In genomic region chr11:120235024-120235628, GRCh38 we compare ENCODE assay signal across 8 cellular contexts. TPM values are rescaled to one million over a fixed set of nuclear protein-coding genes. Genes with fewer than 3 reads are reported as not detected.
A peak's percentile ranks its signal among the peaks of the same experiment; 100 is the strongest.
DNase-seq lines count a peak whose midpoint lies in the region; ATAC-seq and TF ChIP-seq lines count a peak whose summit lies in the region.

No MANE protein-coding gene starts in this region.

- H3K27me3 ChIP-seq in PC-3 (ENCODE audit: low read length), result peaks cover 15% of the 10 kb centered on the region

- H3K9me3 ChIP-seq in PC-3 (ENCODE audit: low read length), result no peaks in the 10 kb centered on the region

- CTCF ChIA-PET in PC-3 (lab: Charles Lee), result interaction anchor here (0.9 to 4.6 kb wide), 3 partner anchors 64 to 68 kb away, joined by 3 to 50 read pairs (median 5); no protein-coding TSS in a partner anchor

- no TSS peak for BruUV-seq in PC-3 (replicated peaks; lab: Mats Ljungman, UMichigan)

- H3K4me1 ChIP-seq in PC-3 (ENCODE audit: insufficient read depth, low read length), result peaks cover 5% of the 10 kb centered on the region; the same call in 1 of the 2 replicates

- no peak overlapping the region for H3K27ac ChIP-seq in PC-3 (ENCODE audit: low read length)

- POLR2A ChIA-PET in PC-3 (lab: Charles Lee; ENCODE audit: unreplicated experiment), result no interaction called here

- H3K4me3 ChIP-seq in PC-3 (ENCODE audit: low read length), result no peak overlapping the region

- no peak overlapping the region for H2AFZ ChIP-seq in PC-3 (ENCODE audit: low read length)

- no peaks in the 10 kb centered on the region for H3K79me2 ChIP-seq in PC-3 (ENCODE audit: low read length)

- no peaks in the 10 kb centered on the region for H4K20me1 ChIP-seq in PC-3 (ENCODE audit: low read length)

- no peaks in the 10 kb centered on the region for H3F3A ChIP-seq in PC-3 (ENCODE audit: low read length, unreplicated experiment)

- H3K36me3 ChIP-seq in PC-3 (ENCODE audit: low read depth, low read length), result no peaks in the 10 kb centered on the region

- no peak overlapping the region for H3K4me2 ChIP-seq in PC-3 (ENCODE audit: low read length)

- peak; percentile 98 for TF ChIP-seq CTCF in PC-3 (conservative IDR thresholded peaks at IDR 0.05; ENCODE audit: low read depth, low read length)

- no peak overlapping the region for H3K9ac ChIP-seq in PC-3 (ENCODE audit: low read length)

- ATAC-seq in PC-3 (peak; percentile 86), left ventricle myocardium superior (peak; percentile 80), HG03457 (IDR thresholded peaks at IDR 0.05; ENCODE audit: unreplicated experiment) (no peak), HG03196 (IDR thresholded peaks at IDR 0.05; ENCODE audit: unreplicated experiment) (no peak)

- intact Hi-C loops in PC-3 (cut with micrococcal nuclease) (loop anchor here (1.0 kb wide), 1 partner anchor 65 kb away; no protein-coding TSS in a partner anchor), left ventricle myocardium superior (cut with micrococcal nuclease) (no loop called here)

- H3K9me2 ChIP-seq in PC-3 (replicated peaks; ENCODE audit: low read length), result no peaks in the 10 kb centered on the region

- peak; percentile 58 for DNase-seq in DMS153 (lab: John Stamatoyannopoulos, UW)
- peak; percentile 85 for DNase-seq in HPDE6-E6E7 (ENCODE audit: extremely low spot score)
- peak; percentile 88 for DNase-seq in PC-3
- DNase-seq in activated naive CD4-positive, alpha-beta T cell treated with Interleukin-2 at 50 U/mL for 16 hours, result peak; percentile 58
- DNase-seq in left ventricle myocardium superior, result peak; percentile 81
- DNase-seq in stimulated activated CD4-positive, alpha-beta T cell treated with anti-CD3 and anti-CD28 coated beads, Interleukin-15, amount 100 ng/mL, for 1 hour (ENCODE audit: low read depth in 1 of 2, low spot score in 1 of 2), result peak; percentile 21 to 45

RNA-seq across cellular contexts. Expression of gene POU2F3, which starts 4.8 kb away (rescaled TPM):
- total RNA-seq in PC-3 (2014; rRNA removed) (0.62 and 0.81 TPM in 2 replicates), left ventricle myocardium superior (not detected)

RNA-seq across cellular contexts. Expression of gene OAF, which starts 24.3 kb away (rescaled TPM):
- 97.1 and 126 TPM in 2 replicates for total RNA-seq in PC-3 (2014; rRNA removed)
- 27.9 TPM for total RNA-seq in left ventricle myocardium superior

Comparison
In these comparisons a context has a peak if more than half of its experiments do, and no peak if none do; other contexts are left out.
1. DNase-seq: peak in every context shown above with its lines; median percentile 88 in PC-3; 85 in HPDE6-E6E7; 81 in left ventricle myocardium superior; 58 in DMS153; 58 in activated naive CD4-positive, alpha-beta T cell treated with Interleukin-2 at 50 U/mL for 16 hours; 33 in stimulated activated CD4-positive, alpha-beta T cell treated with anti-CD3 and anti-CD28 coated beads, Interleukin-15, amount 100 ng/mL, for 1 hour.
2. ATAC-seq: peak in PC-3 (single experiment) and left ventricle myocardium superior (single experiment); none in HG03457 (single experiment) and HG03196 (single experiment).